11 cellular contexts compared by ENCODE assay signal in the genomic region with DNA sequence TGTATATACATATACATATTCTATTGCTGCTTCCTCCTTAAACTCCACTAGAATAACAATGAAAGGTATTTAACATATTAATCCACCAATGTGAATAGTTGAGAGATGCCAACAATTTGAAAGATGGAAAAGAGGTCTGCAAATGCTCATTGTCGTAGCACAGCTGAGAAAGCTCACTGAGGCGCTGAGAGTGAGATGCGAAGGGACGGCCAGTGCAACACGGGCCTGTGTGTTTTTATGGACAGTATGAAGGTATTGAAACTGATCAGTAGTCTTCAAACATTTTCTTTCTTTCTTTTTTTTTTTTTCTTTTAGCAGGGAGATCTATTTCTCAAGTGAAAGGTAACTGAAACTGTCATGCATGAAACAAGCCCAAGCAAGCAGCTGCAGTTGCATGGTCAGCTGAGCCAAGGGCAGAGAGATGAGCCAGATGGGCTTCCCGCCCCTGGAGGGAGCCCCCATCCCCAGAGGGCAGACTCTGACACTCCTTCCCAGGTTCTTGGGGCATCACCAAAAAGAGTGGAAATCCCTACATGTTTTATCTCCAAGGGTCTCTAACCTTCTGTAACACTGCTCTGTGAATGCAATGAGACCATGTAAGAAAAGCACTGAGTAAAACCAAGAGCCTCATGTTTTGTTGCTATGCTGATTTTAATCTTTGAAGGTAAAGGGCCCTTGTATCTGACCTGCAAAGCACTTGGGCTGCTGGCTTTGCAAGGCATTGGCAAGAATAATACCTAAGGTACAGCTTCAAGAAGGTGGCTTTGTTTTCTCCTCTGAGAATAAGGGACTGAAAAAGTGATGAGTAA. TPM values are rescaled to one million over a fixed set of nuclear protein-coding genes. Genes with fewer than 3 reads are reported as not detected.
DNase-seq lines count a peak whose midpoint lies in the region; ATAC-seq and FAIRE-seq lines count a peak whose summit lies in the region.
"Had no signal": no experiment of that assay in that cellular context is flagged by ENCODE, and none has a peak within 500 bp of the region (broad histone marks: within the 10 kb centered on the region; RNA-seq: fewer than 3 reads in every experiment).

No MANE protein-coding gene starts in this region.

- ATAC-seq in HG02973 (IDR thresholded peaks at IDR 0.05; ENCODE audit: unreplicated experiment) (peak; percentile 63), left colon (no peak)
- ATAC-seq: left lobe of liver had no signal

- H3K4me3 ChIP-seq in CD4-positive, alpha-beta memory T cell (ENCODE audit: low read length in 2 of 2): no peak overlapping the region

- peaks cover 24% of the 10 kb centered on the region for H3K4me1 ChIP-seq in CD4-positive, alpha-beta memory T cell (ENCODE audit: insufficient read depth, low read length)

- CTCF ChIA-PET in CD4-positive, alpha-beta memory T cell (lab: Charles Lee; ENCODE audit: partially characterized antibody): interaction anchor here (1.5 kb wide), 1 partner anchor 46 kb away, joined by 4 read pairs; no protein-coding TSS in a partner anchor

- DNase-seq in CD4-positive, alpha-beta memory T cell: no peak
- DNase-seq in GM19239 (ENCODE audit: insufficient read length, low spot score) (no peak), cortex of kidney (lab: John Stamatoyannopoulos, UW) (no peak), ACHN (no peak), left colon (no peak), NCI-H446 (lab: John Stamatoyannopoulos, UW) (no peak)
- DNase-seq in activated T-helper 1 cell treated with anti-CD3 and anti-CD28 coated beads, Interleukin-12 subunit alpha, Interleukin-12 subunit beta, Interleukin-2, Interleukin-4 antibody, amounts not matched to agents 30 ng/mL and 10 ng/mL and 1 ng/mL, durations not matched to agents 14 hours and 24 hours and 36 hours (ENCODE audit: low spot score): no peak
- DNase-seq: DMS53, SW 1271 had no signal

- H3K4me1 Mint-ChIP-seq in CD4-positive, alpha-beta memory T cell: peaks cover 21 to 34% (median 28%) of the 10 kb centered on the region in 4 donors
- H3K4me1 Mint-ChIP-seq in activated T-helper 1 cell treated with anti-CD3 and anti-CD28 coated beads, Interleukin-12 subunit alpha, Interleukin-12 subunit beta, Interleukin-2, Interleukin-4 antibody, amounts not matched to agents 30 ng/mL and 10 ng/mL and 1 ng/mL, durations not matched to agents 14 hours and 24 hours and 36 hours (ENCODE audit: low read depth): peaks cover 49% of the 10 kb centered on the region

- H3K27me3 Mint-ChIP-seq in CD4-positive, alpha-beta memory T cell: no peaks in the 10 kb centered on the region
- H3K27me3 Mint-ChIP-seq in activated T-helper 1 cell treated with anti-CD3 and anti-CD28 coated beads, Interleukin-12 subunit alpha, Interleukin-12 subunit beta, Interleukin-2, Interleukin-4 antibody, amounts not matched to agents 30 ng/mL and 10 ng/mL and 1 ng/mL, durations not matched to agents 14 hours and 24 hours and 36 hours (ENCODE audit: insufficient read depth): no peaks in the 10 kb centered on the region

- H3K36me3 ChIP-seq in CD4-positive, alpha-beta memory T cell (ENCODE audit: insufficient read depth, low read length): no peaks in the 10 kb centered on the region

- H3K27ac Mint-ChIP-seq in CD4-positive, alpha-beta memory T cell: peak overlapping the region; percentile 83 to 100 (median 99)
- peak overlapping the region; percentile 50 for H3K27ac Mint-ChIP-seq in activated T-helper 1 cell treated with anti-CD3 and anti-CD28 coated beads, Interleukin-12 subunit alpha, Interleukin-12 subunit beta, Interleukin-2, Interleukin-4 antibody, amounts not matched to agents 30 ng/mL and 10 ng/mL and 1 ng/mL, durations not matched to agents 14 hours and 24 hours and 36 hours

- peak overlapping the region; percentile 39 to 99 (median 90) for H3K4me3 Mint-ChIP-seq in CD4-positive, alpha-beta memory T cell
- no peak overlapping the region for H3K4me3 Mint-ChIP-seq in activated T-helper 1 cell treated with anti-CD3 and anti-CD28 coated beads, Interleukin-12 subunit alpha, Interleukin-12 subunit beta, Interleukin-2, Interleukin-4 antibody, amounts not matched to agents 30 ng/mL and 10 ng/mL and 1 ng/mL, durations not matched to agents 14 hours and 24 hours and 36 hours

- in situ Hi-C loops in ACHN (cut with HindIII; ENCODE audit: low pct_ligation_motif_present, low pct_unique_long_range_greater_than_20kb, low sequenced_read_pairs): no loop called here

- no peaks in the 10 kb centered on the region for H3K9me3 ChIP-seq in CD4-positive, alpha-beta memory T cell (ENCODE audit: control insufficient read depth in 1 of 2, low read length in 2 of 2)

- no peaks in the 10 kb centered on the region for H3K36me3 Mint-ChIP-seq in CD4-positive, alpha-beta memory T cell
- H3K36me3 Mint-ChIP-seq in activated T-helper 1 cell treated with anti-CD3 and anti-CD28 coated beads, Interleukin-12 subunit alpha, Interleukin-12 subunit beta, Interleukin-2, Interleukin-4 antibody, amounts not matched to agents 30 ng/mL and 10 ng/mL and 1 ng/mL, durations not matched to agents 14 hours and 24 hours and 36 hours (ENCODE audit: low read depth): peaks cover 3% of the 10 kb centered on the region

- intact Hi-C loops in CD4-positive, alpha-beta memory T cell (cut with micrococcal nuclease): loop anchor here (5.0 kb wide), 1 partner anchor 1353 kb away; a partner anchor contains a TSS
- intact Hi-C loops in activated T-helper 1 cell treated with anti-CD3 and anti-CD28 coated beads, Interleukin-12 subunit alpha, Interleukin-12 subunit beta, Interleukin-2, Interleukin-4 antibody, amounts not matched to agents 30 ng/mL and 10 ng/mL and 1 ng/mL, durations not matched to agents 14 hours and 24 hours and 36 hours (cut with micrococcal nuclease): loop anchor here (2.0 to 10.0 kb wide), 3 partner anchors 515 to 1009 kb away; no protein-coding TSS in a partner anchor
- intact Hi-C loops in left colon (cut with DNase I, micrococcal nuclease): no loop called here

- peak overlapping the region; percentile 7 for H3K27ac ChIP-seq in CD4-positive, alpha-beta memory T cell (ENCODE audit: low read depth, low read length)

- peaks cover 0 to 4% (median 0%) of the 10 kb centered on the region in 8 donors for H3K9me3 Mint-ChIP-seq in CD4-positive, alpha-beta memory T cell
- H3K9me3 Mint-ChIP-seq in activated T-helper 1 cell treated with anti-CD3 and anti-CD28 coated beads, Interleukin-12 subunit alpha, Interleukin-12 subunit beta, Interleukin-2, Interleukin-4 antibody, amounts not matched to agents 30 ng/mL and 10 ng/mL and 1 ng/mL, durations not matched to agents 14 hours and 24 hours and 36 hours: peaks cover 6% of the 10 kb centered on the region

- FAIRE-seq in GM19239 (lab: Jason Lieb, UNC): peak; percentile 94

- POLR2A ChIA-PET in CD4-positive, alpha-beta memory T cell (lab: Charles Lee; ENCODE audit: partially characterized antibody): no interaction called here

- H3K27me3 ChIP-seq in CD4-positive, alpha-beta memory T cell (ENCODE audit: insufficient read depth, low read length): no peaks in the 10 kb centered on the region

RNA-seq across cellular contexts. Expression of a gene that starts 41.4 kb away (rescaled TPM):
- total RNA-seq in CD4-positive, alpha-beta memory T cell: under 1 TPM; 0.03 to 0.06 TPM
- polyA plus RNA-seq in CD4-positive, alpha-beta memory T cell: not detected
- total RNA-seq in activated T-helper 1 cell treated with anti-CD3 and anti-CD28 coated beads, Interleukin-12 subunit alpha, Interleukin-12 subunit beta, Interleukin-2, Interleukin-4 antibody, amounts not matched to agents 30 ng/mL and 10 ng/mL and 1 ng/mL, durations not matched to agents 14 hours and 24 hours and 36 hours: 0.31 and 0.51 TPM in 2 replicates
- 1 to 10 TPM; 2.7 to 6.7 TPM for total RNA-seq in left colon

Comparison
In these comparisons a context has a peak if more than half of its experiments do, and no peak if none do; other contexts are left out.
1. intact Hi-C loops: an anchor here in CD4-positive, alpha-beta memory T cell (5.0 kb wide) and activated T-helper 1 cell treated with anti-CD3 and anti-CD28 coated beads, Interleukin-12 subunit alpha, Interleukin-12 subunit beta, Interleukin-2, Interleukin-4 antibody, amounts not matched to agents 30 ng/mL and 10 ng/mL and 1 ng/mL, durations not matched to agents 14 hours and 24 hours and 36 hours (2.0 to 10.0 kb wide); none called in left colon.